In the genomic region with DNA sequence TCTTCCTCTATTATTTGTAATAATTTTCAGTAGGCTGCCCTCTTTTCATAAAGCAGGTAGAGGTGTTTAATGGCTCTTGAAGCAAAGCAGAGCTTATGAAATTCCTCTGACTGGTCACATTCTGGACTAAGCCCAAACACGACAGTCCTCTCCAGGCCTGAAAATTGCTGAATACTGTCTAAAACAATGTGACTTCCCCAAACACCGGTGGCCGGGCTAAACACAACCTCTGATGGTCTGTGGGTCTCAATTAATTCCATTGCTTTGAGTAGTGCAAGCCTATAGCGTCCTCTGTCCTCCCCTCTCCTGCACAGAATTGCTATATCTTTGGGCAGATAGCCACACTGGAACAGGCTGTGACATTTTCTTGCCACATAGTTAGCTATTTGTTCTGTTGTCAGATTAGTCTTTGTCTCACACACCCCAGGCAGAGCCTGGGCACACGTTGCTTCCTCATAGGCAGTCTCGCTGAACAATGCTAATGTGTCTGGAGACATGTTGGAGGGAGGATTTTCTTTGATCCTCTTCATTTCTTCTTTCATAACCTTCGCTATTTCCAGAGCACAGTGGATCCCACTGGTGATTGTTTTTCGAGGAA, we compare ENCODE assay signal across 22 cellular contexts. TPM values are rescaled to one million over a fixed set of nuclear protein-coding genes. Genes with fewer than 3 reads are reported as not detected.
"Had no signal": no experiment of that assay in that cellular context is flagged by ENCODE, and none has a peak within 500 bp of the region (broad histone marks: within the 10 kb centered on the region; RNA-seq: fewer than 3 reads in every experiment).

No MANE protein-coding gene starts in this region.

- H3K27ac ChIP-seq: cardiac muscle cell, esophagus muscularis mucosa, foreskin keratinocyte, ovary, psoas muscle, transverse colon, VCaP had no signal

- H3K36me3 ChIP-seq: cardiac muscle cell, esophagus muscularis mucosa, ovary, spleen, transverse colon had no signal

- H3K4me1 ChIP-seq: foreskin keratinocyte, psoas muscle, transverse colon had no signal

- DNase-seq: activated CD4-positive, alpha-beta T cell treated with anti-CD3 and anti-CD28 coated beads for 4 hours; activated CD4-positive, alpha-beta T cell treated with anti-CD3 and anti-CD28 coated beads, Interleukin-2, amount 50 U/mL, for 48 hours; activated CD8-positive, alpha-beta memory T cell treated with anti-CD3 and anti-CD28 coated beads for 24 hours; activated effector memory CD4-positive, alpha-beta T cell treated with Interleukin-2 at 50 U/mL for 16 hours; activated naive CD4-positive, alpha-beta T cell treated with Interleukin-2 at 50 U/mL for 16 hours; endodermal cell; midbrain; naive thymus-derived CD4-positive, alpha-beta T cell; ovary; psoas muscle; spleen; stimulated activated naive CD4-positive, alpha-beta T cell treated with Interleukin-2 at 50 U/mL for 16 hours; transverse colon had no signal

- FAIRE-seq: islet of Langerhans, TTC549, urothelium cell line had no signal

- ATAC-seq: foreskin keratinocyte; naive thymus-derived CD4-positive, alpha-beta T cell; psoas muscle had no signal

- H3K9me3 ChIP-seq: esophagus muscularis mucosa, ovary, psoas muscle, spleen, transverse colon had no signal

- H3K4me3 ChIP-seq: cardiac muscle cell, esophagus muscularis mucosa, ovary, psoas muscle, spleen, transverse colon had no signal

- H3K27me3 ChIP-seq: ovary, spleen had no signal

RNA-seq across cellular contexts. Expression of a gene that starts 10.8 kb away (rescaled TPM):
- total RNA-seq: cardiac muscle cell, endodermal cell, foreskin keratinocyte had no signal
- polyA plus RNA-seq: cardiac muscle cell, foreskin keratinocyte, neural cell had no signal

RNA-seq across cellular contexts. Expression of a gene that starts 12.3 kb away (rescaled TPM):
- total RNA-seq: endodermal cell; esophagus muscularis mucosa; foreskin keratinocyte; lower leg skin; naive thymus-derived CD4-positive, alpha-beta T cell; ovary; transverse colon had no signal
- polyA plus RNA-seq: foreskin keratinocyte, neural cell, ovary had no signal
